In the genomic region with DNA sequence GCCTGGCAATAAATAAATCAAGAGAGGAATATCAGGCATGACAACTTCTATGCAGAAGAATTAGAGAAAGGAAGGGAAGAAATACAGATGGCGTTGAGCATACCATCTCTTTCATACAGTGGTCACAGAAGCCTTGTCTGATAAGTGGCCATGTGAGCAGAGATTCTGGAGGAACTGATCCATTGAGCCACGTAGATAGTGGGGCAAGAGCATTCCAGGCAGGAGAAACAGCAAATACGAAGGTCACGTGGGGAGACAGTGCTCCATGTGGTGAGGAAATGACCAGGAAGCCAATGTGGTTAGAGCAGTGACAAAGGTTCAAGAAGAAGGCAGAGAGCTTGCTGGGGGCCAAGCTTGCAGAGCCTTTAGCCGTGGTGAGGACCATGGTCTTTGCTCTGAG, we compare ENCODE assay signal across 32 cellular contexts.
"Had no signal": no experiment of that assay in that cellular context is flagged by ENCODE, and none has a peak within 500 bp of the region (broad histone marks: within the 10 kb centered on the region; RNA-seq: fewer than 3 reads in every experiment).

No MANE protein-coding gene starts in this region.

- FAIRE-seq: TTC549 had no signal

- DNase-seq: activated B cell treated with CpG ODN at 0.5 μM for 24 hours; activated CD4-positive, alpha-beta memory T cell treated with anti-CD3 and anti-CD28 coated beads, Interleukin-2, amount 10 ng/mL, durations not matched to agents 7 days and 5 days; activated CD4-positive, alpha-beta T cell treated with anti-CD3 and anti-CD28 coated beads for 4 hours; activated CD4-positive, alpha-beta T cell treated with anti-CD3 and anti-CD28 coated beads, Interleukin-2, amount 50 U/mL, for 1 hour; activated CD4-positive, CD25-positive, alpha-beta regulatory T cell treated with anti-CD3 and anti-CD28 coated beads, Interleukin-2, amount 50 U/mL, for 72 hours; activated CD8-positive, alpha-beta memory T cell treated with anti-CD3 and anti-CD28 coated beads for 24 hours; activated CD8-positive, alpha-beta memory T cell treated with anti-CD3 and anti-CD28 coated beads, Interleukin-2, amount 10 ng/mL, durations not matched to agents 7 days and 5 days; activated gamma-delta T cell; activated naive CD4-positive, alpha-beta T cell treated with Interleukin-2 at 50 U/mL for 16 hours; activated naive CD8-positive, alpha-beta T cell treated with anti-CD3 and anti-CD28 coated beads, Interleukin-2, amount 10 ng/mL, durations not matched to agents 7 days and 5 days; activated T-cell treated with anti-CD3 and anti-CD28 coated beads, Interleukin-2, amount 50 U/mL, for 1 hour; amygdala; Kasumi-1; KG1; MM.1S; MV-4-11; NCI-H1092; NCI-H1417; NCI-H146; NCI-H187; NCI-H2029 treated with DMSO at 0.1 percent for 48 hours; NCI-H2107; NCI-H2171; NCI-H510A; NCI-H82; SHP77; SJCRH30; T1000 had no signal

- H3K4me3 ChIP-seq: ascending aorta, cardiac muscle cell, SJCRH30, SK-N-MC had no signal
